Comparison of ENCODE assay signal across 8 cellular contexts in the genomic region with DNA sequence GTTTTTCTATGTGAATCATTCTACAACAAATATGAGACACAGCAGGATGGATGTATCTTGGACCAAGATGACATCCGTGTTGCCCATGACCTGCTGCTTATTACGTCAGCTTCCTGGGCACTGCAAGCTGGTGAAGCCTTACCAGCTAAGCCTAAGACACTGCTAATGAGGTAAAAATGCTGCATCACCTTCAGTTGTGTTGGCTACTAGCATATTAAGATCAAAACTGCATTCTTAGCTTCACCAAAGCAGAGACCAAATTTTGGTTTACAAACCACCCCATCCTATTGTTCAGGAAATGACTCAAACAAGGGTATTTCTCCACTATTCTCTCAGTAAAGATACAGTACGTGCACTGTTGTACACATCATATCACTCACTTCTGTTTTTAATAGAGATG. TPM values are rescaled to one million over a fixed set of nuclear protein-coding genes. Genes with fewer than 3 reads are reported as not detected.
A peak's percentile ranks its signal among the peaks of the same experiment; 100 is the strongest.
DNase-seq lines count a peak whose midpoint lies in the region; ATAC-seq and TF ChIP-seq lines count a peak whose summit lies in the region.

No MANE protein-coding gene starts in this region.

- CTCF ChIA-PET in activated CD4-positive, alpha-beta T cell treated with anti-CD3 and anti-CD28 coated beads for 36 hours (lab: Charles Lee) = interaction anchor here (0.9 to 1.3 kb wide), 2 partner anchors 13 to 63 kb away, joined by 3 read pairs; no protein-coding TSS in a partner anchor

- in situ Hi-C loops in GM13976 (cut with MboI; ENCODE audit: low sequenced_read_pairs, unreplicated experiment) = no loop called here

- ATAC-seq in activated CD4-positive, alpha-beta T cell treated with anti-CD3 and anti-CD28 coated beads for 36 hours = peak; percentile 91
- ATAC-seq in HG03095 (IDR thresholded peaks at IDR 0.05; ENCODE audit: unreplicated experiment) = peak; percentile 81
- peak; percentile 82 for ATAC-seq in T-helper 17 cell
- ATAC-seq in left colon = no peak

- no peak overlapping the region for H3K27ac ChIP-seq in left ventricle myocardium inferior (replicated peaks)

- POLR2A ChIA-PET in activated CD4-positive, alpha-beta T cell treated with anti-CD3 and anti-CD28 coated beads for 36 hours (lab: Charles Lee) = no interaction called here

- H3K4me1 ChIP-seq in left ventricle myocardium inferior = peaks cover 17% of the 10 kb centered on the region

- H3K36me3 ChIP-seq in left ventricle myocardium inferior = no peaks in the 10 kb centered on the region

- no peak overlapping the region for H3K4me3 ChIP-seq in left ventricle myocardium inferior

- no peaks in the 10 kb centered on the region for H3K9me3 ChIP-seq in T-helper 17 cell (ENCODE audit: control insufficient read depth, low read length, poor library complexity, severe bottlenecking)
- peaks cover 4% of the 10 kb centered on the region for H3K9me3 ChIP-seq in left ventricle myocardium inferior (replicated peaks)

- H3K4me3 Mint-ChIP-seq in activated CD4-positive, alpha-beta T cell treated with anti-CD3 and anti-CD28 coated beads for 36 hours = no peak overlapping the region
- H3K4me3 Mint-ChIP-seq in T-helper 17 cell = no peak overlapping the region

- H3K9me3 Mint-ChIP-seq in activated CD4-positive, alpha-beta T cell treated with anti-CD3 and anti-CD28 coated beads for 36 hours (ENCODE audit: low read depth) = no peaks in the 10 kb centered on the region

- TF ChIP-seq CTCF in GM13976 (IDR thresholded peaks at IDR 0.05; ENCODE audit: borderline replicate concordance, control extremely low read depth, extremely low read depth, insufficient read depth, missing control alignments) = no peak
- no peak for TF ChIP-seq CTCF in left ventricle myocardium inferior (IDR thresholded peaks at IDR 0.05; ENCODE audit: borderline replicate concordance)

- no peaks in the 10 kb centered on the region for H3K36me3 Mint-ChIP-seq in activated CD4-positive, alpha-beta T cell treated with anti-CD3 and anti-CD28 coated beads for 36 hours (ENCODE audit: low read depth)
- H3K36me3 Mint-ChIP-seq in T-helper 17 cell (ENCODE audit: low read depth) = no peaks in the 10 kb centered on the region

- H3K4me1 Mint-ChIP-seq in activated CD4-positive, alpha-beta T cell treated with anti-CD3 and anti-CD28 coated beads for 36 hours = peaks cover 52% of the 10 kb centered on the region
- peaks cover 16% of the 10 kb centered on the region for H3K4me1 Mint-ChIP-seq in T-helper 17 cell

- intact Hi-C loops in activated CD4-positive, alpha-beta T cell treated with anti-CD3 and anti-CD28 coated beads for 36 hours (cut with DNase I, micrococcal nuclease) = loop anchor here (1.0 to 2.0 kb wide), 4 partner anchors 7 to 245 kb away; no protein-coding TSS in a partner anchor
- intact Hi-C loops in left colon (cut with DNase I, micrococcal nuclease) (no loop called here), left ventricle myocardium inferior (cut with micrococcal nuclease) (no loop called here)

- peaks cover 8% of the 10 kb centered on the region for H3K27me3 Mint-ChIP-seq in activated CD4-positive, alpha-beta T cell treated with anti-CD3 and anti-CD28 coated beads for 36 hours
- peaks cover 6% of the 10 kb centered on the region for H3K27me3 Mint-ChIP-seq in T-helper 17 cell

- peak; percentile 75 for DNase-seq in activated CD4-positive, alpha-beta T cell treated with anti-CD3 and anti-CD28 coated beads for 36 hours
- no peak for DNase-seq in activated CD4-positive, alpha-beta T cell treated with anti-CD3 and anti-CD28 coated beads for 1 hour
- DNase-seq in T-helper 17 cell (no peak), fibroblast of the conjunctiva (ENCODE audit: low read depth) (peak; percentile 24), GM13976 (ENCODE audit: low spot score) (no peak), left colon (no peak), left ventricle myocardium inferior (no peak)

- no peaks in the 10 kb centered on the region for H3K27me3 ChIP-seq in left ventricle myocardium inferior (ENCODE audit: low read depth)

- peak overlapping the region; percentile 72 for H3K27ac Mint-ChIP-seq in activated CD4-positive, alpha-beta T cell treated with anti-CD3 and anti-CD28 coated beads for 36 hours
- H3K27ac Mint-ChIP-seq in T-helper 17 cell = peak overlapping the region; percentile 24

RNA-seq across cellular contexts. Expression of gene MAML3, which starts 50.3 kb away (rescaled TPM):
- total RNA-seq in activated CD4-positive, alpha-beta T cell treated with anti-CD3 and anti-CD28 coated beads for 36 hours = 1 to 10 TPM; 1.6 to 1.9 TPM
- 1 to 10 TPM; 1.1 to 4.2 TPM for total RNA-seq in T-helper 17 cell
- total RNA-seq in left colon = 10 to 100 TPM; 11.8 to 14.6 TPM
- 2.6 TPM for total RNA-seq in left ventricle myocardium inferior

Comparison
In these comparisons a context has a peak if more than half of its experiments do, and no peak if none do; other contexts are left out.
1. DNase-seq: peak in activated CD4-positive, alpha-beta T cell treated with anti-CD3 and anti-CD28 coated beads for 36 hours (single experiment) and fibroblast of the conjunctiva (single experiment); none in activated CD4-positive, alpha-beta T cell treated with anti-CD3 and anti-CD28 coated beads for 1 hour (single experiment), T-helper 17 cell (0 of 3), GM13976 (single experiment), left colon (0 of 2) and left ventricle myocardium inferior (single experiment).
2. intact Hi-C loops: an anchor here in activated CD4-positive, alpha-beta T cell treated with anti-CD3 and anti-CD28 coated beads for 36 hours (1.0 to 2.0 kb wide); none called in left colon and left ventricle myocardium inferior.